Comparison of ENCODE assay signal across 8 cellular contexts in genomic region chr14:56004807-56005579, GRCh38.
DNase-seq lines count a peak whose midpoint lies in the region; ATAC-seq and TF ChIP-seq lines count a peak whose summit lies in the region.

No MANE protein-coding gene starts in this region.

- H3K4me1 ChIP-seq in Peyer's patch (peaks cover 0 to 8% (median 3%) of the 10 kb centered on the region in 4 donors), uterus (peaks cover 0 to 3% of the 10 kb centered on the region in 2 donors)

- H3K27me3 ChIP-seq in Peyer's patch (no peaks in the 10 kb centered on the region), uterus (no peaks in the 10 kb centered on the region)

- no peaks in the 10 kb centered on the region for H3K36me3 ChIP-seq in Peyer's patch
- no peaks in the 10 kb centered on the region for H3K36me3 ChIP-seq in uterus

- H3K9me3 ChIP-seq in Peyer's patch (no peaks in the 10 kb centered on the region), uterus (no peaks in the 10 kb centered on the region)

- peak; percentile 83 for ATAC-seq in HG02938 (IDR thresholded peaks at IDR 0.05; ENCODE audit: unreplicated experiment)

- H3K27ac ChIP-seq in Peyer's patch (peak overlapping the region in 3 of 4 donors; percentile 56 to 71 (median 68)), uterus (peak overlapping the region; percentile 61 to 72)

- intact Hi-C loops in uterus (cut with DNase I; ENCODE audit: low total_unique reads) = no loop called here

- in situ Hi-C loops in G401 (cut with HindIII; ENCODE audit: low sequenced_read_pairs) = no loop called here

- TF ChIP-seq POLR2A in Peyer's patch (IDR thresholded peaks at IDR 0.05) (no peak), uterus (IDR thresholded peaks at IDR 0.05) (no peak)

- no peak for TF ChIP-seq CTCF in Peyer's patch (IDR thresholded peaks at IDR 0.05)
- TF ChIP-seq CTCF in choroid plexus epithelial cell (conservative IDR thresholded peaks at IDR 0.05; ENCODE audit: low read depth, low read length) = no peak
- no peak for TF ChIP-seq CTCF in uterus (IDR thresholded peaks at IDR 0.05)

- H3K4me3 ChIP-seq in Peyer's patch (peak overlapping the region; percentile 2 to 15 (median 10)), choroid plexus epithelial cell (ENCODE audit: low read depth, low read length) (peak overlapping the region; percentile 47), uterus (peak overlapping the region; percentile 9 to 24)

- DNase-seq in activated T-cell treated with anti-CD3 and anti-CD28 coated beads for 24 hours (ENCODE audit: low read depth) (peak; percentile 18), activated T-cell treated with anti-CD3 and anti-CD28 coated beads for 4 hours (no peak), Peyer's patch (peak in 2 of 3 donors; percentile 68 to 82), choroid plexus epithelial cell (ENCODE audit: low read depth) (peak; percentile 89), midbrain (lab: John Stamatoyannopoulos, UW) (peak; percentile 15), uterus (peak; percentile 27), G401 (ENCODE audit: low spot score) (no peak)

Comparison
In these comparisons a context has a peak if more than half of its experiments do, and no peak if none do; other contexts are left out.
1. DNase-seq: peak in activated T-cell treated with anti-CD3 and anti-CD28 coated beads for 24 hours (single experiment), Peyer's patch (2 of 3), choroid plexus epithelial cell (single experiment), midbrain (single experiment) and uterus (2 of 2); none in activated T-cell treated with anti-CD3 and anti-CD28 coated beads for 4 hours (single experiment) and G401 (single experiment).
2. Peak in every context shown above with its lines, with median percentiles within 50 percentile points of each other: H3K4me3 ChIP-seq.